2 cellular contexts compared by ENCODE assay signal in genomic region chr6:167856999-167857660, GRCh38.
TF ChIP-seq lines count a peak whose summit lies in the region.

No MANE protein-coding gene starts in this region.

TF ChIP-seq in K562, 482 proteins besides CTCF, POLR2A, EP300 and RAD21 (continues in another document):
- TF ChIP-seq NFIX (CRISPR knock-in tag; IDR thresholded peaks at IDR 0.05; ENCODE audit: low read depth) (no peak), FOSL1 (tag; conservative IDR thresholded peaks at IDR 0.05) (peak; percentile 67; the same call in 1 of the 2 replicates), SMARCE1 (IDR thresholded peaks at IDR 0.05) (peak; percentile 88), CREM (IDR thresholded peaks at IDR 0.05; ENCODE audit: low read depth) (peak; percentile 88), ZNF232 (CRISPR knock-in tag; IDR thresholded peaks at IDR 0.05) (no peak), SMARCA4 (IDR thresholded peaks at IDR 0.05) (peak; percentile 95), NELFE (IDR thresholded peaks at IDR 0.05; ENCODE audit: insufficient read depth, insufficient read length) (no peak), POU5F1 (IDR thresholded peaks at IDR 0.05; ENCODE audit: borderline replicate concordance, low read depth, low read length, partially characterized antibody) (no peak), TBP (optimal IDR thresholded peaks at IDR 0.05; ENCODE audit: low read depth, low read length) (peak; percentile 64), CEBPG (CRISPR knock-in tag; IDR thresholded peaks at IDR 0.05) (no peak), CEBPG (tag; conservative IDR thresholded peaks at IDR 0.05 in 1 of 2, IDR thresholded peaks at IDR 0.05 in 1 of 2) (no peak), FOXA1 (IDR thresholded peaks at IDR 0.05; ENCODE audit: borderline replicate concordance) (no peak), TSHZ1 (CRISPR knock-in tag; IDR thresholded peaks at IDR 0.05) (no peak), MNT (conservative IDR thresholded peaks at IDR 0.05) (peak in 1 of 2 experiments; percentile 1; a peak in 2 of 4 replicates), GABPA (tag; conservative IDR thresholded peaks at IDR 0.05; ENCODE audit: low read depth) (peak; percentile 86), ZC3H11A (IDR thresholded peaks at IDR 0.05; ENCODE audit: low read depth, low read length) (no peak), ZNF146 (CRISPR knock-in tag; IDR thresholded peaks at IDR 0.05; ENCODE audit: unreplicated experiment) (no peak), HNRNPLL (IDR thresholded peaks at IDR 0.05; ENCODE audit: low read depth, low read length, poor library complexity, severe bottlenecking) (no peak)
- TF ChIP-seq, protein P1, sequence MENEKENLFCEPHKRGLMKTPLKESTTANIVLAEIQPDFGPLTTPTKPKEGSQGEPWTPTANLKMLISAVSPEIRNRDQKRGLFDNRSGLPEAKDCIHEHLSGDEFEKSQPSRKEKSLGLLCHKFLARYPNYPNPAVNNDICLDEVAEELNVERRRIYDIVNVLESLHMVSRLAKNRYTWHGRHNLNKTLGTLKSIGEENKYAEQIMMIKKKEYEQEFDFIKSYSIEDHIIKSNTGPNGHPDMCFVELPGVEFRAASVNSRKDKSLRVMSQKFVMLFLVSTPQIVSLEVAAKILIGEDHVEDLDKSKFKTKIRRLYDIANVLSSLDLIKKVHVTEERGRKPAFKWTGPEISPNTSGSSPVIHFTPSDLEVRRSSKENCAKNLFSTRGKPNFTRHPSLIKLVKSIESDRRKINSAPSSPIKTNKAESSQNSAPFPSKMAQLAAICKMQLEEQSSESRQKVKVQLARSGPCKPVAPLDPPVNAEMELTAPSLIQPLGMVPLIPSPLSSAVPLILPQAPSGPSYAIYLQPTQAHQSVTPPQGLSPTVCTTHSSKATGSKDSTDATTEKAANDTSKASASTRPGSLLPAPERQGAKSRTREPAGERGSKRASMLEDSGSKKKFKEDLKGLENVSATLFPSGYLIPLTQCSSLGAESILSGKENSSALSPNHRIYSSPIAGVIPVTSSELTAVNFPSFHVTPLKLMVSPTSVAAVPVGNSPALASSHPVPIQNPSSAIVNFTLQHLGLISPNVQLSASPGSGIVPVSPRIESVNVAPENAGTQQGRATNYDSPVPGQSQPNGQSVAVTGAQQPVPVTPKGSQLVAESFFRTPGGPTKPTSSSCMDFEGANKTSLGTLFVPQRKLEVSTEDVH (IDR thresholded peaks at IDR 0.05; ENCODE audit: low read depth, partially characterized antibody), result peak; percentile 35

TF ChIP-seq in HepG2, 621 proteins besides CTCF, POLR2A, EP300 and RAD21:
- TF ChIP-seq, protein P2, sequence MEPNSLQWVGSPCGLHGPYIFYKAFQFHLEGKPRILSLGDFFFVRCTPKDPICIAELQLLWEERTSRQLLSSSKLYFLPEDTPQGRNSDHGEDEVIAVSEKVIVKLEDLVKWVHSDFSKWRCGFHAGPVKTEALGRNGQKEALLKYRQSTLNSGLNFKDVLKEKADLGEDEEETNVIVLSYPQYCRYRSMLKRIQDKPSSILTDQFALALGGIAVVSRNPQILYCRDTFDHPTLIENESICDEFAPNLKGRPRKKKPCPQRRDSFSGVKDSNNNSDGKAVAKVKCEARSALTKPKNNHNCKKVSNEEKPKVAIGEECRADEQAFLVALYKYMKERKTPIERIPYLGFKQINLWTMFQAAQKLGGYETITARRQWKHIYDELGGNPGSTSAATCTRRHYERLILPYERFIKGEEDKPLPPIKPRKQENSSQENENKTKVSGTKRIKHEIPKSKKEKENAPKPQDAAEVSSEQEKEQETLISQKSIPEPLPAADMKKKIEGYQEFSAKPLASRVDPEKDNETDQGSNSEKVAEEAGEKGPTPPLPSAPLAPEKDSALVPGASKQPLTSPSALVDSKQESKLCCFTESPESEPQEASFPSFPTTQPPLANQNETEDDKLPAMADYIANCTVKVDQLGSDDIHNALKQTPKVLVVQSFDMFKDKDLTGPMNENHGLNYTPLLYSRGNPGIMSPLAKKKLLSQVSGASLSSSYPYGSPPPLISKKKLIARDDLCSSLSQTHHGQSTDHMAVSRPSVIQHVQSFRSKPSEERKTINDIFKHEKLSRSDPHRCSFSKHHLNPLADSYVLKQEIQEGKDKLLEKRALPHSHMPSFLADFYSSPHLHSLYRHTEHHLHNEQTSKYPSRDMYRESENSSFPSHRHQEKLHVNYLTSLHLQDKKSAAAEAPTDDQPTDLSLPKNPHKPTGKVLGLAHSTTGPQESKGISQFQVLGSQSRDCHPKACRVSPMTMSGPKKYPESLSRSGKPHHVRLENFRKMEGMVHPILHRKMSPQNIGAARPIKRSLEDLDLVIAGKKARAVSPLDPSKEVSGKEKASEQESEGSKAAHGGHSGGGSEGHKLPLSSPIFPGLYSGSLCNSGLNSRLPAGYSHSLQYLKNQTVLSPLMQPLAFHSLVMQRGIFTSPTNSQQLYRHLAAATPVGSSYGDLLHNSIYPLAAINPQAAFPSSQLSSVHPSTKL (CRISPR knock-in tag; IDR thresholded peaks at IDR 0.05), result peak; percentile 5; the same call in 1 of the 2 replicates
- TF ChIP-seq THYN1 (CRISPR knock-in tag; IDR thresholded peaks at IDR 0.05; ENCODE audit: borderline replicate concordance, low read depth) (no peak), HOMEZ (CRISPR knock-in tag; IDR thresholded peaks at IDR 0.05; ENCODE audit: low read depth) (peak; percentile 45; the same call in 1 of the 2 replicates)
